Comparison of ENCODE assay signal across 1 cellular context in genomic region chr10:32995751-32996150, GRCh38.
TF ChIP-seq lines count a peak whose summit lies in the region.

No MANE protein-coding gene starts in this region.

TF ChIP-seq in GM12878, 131 proteins besides CTCF, POLR2A, EP300 and RAD21 (continued from another document):
- TF ChIP-seq E4F1 (IDR thresholded peaks at IDR 0.05; ENCODE audit: borderline replicate concordance, partially characterized antibody) (no peak), KLF5 (IDR thresholded peaks at IDR 0.05; ENCODE audit: partially characterized antibody) (no peak), EED (IDR thresholded peaks at IDR 0.05; ENCODE audit: low read depth) (no peak), POLR2AphosphoS2 (IDR thresholded peaks at IDR 0.05; ENCODE audit: low read depth, low read length) (no peak), EGR1 (IDR thresholded peaks at IDR 0.05; ENCODE audit: borderline replicate concordance in 1 of 2, low read depth in 2 of 2, low read length in 2 of 2) (no peak), CBX5 (IDR thresholded peaks at IDR 0.05; ENCODE audit: low read depth) (no peak), RUNX3 (IDR thresholded peaks at IDR 0.05; ENCODE audit: low read length) (no peak), NR2C2 (IDR thresholded peaks at IDR 0.05; ENCODE audit: borderline replicate concordance, control insufficient read depth, insufficient read length, low read depth) (no peak)
